8 cellular contexts compared by ENCODE assay signal in genomic region chr7:38359081-38359601, GRCh38.
DNase-seq lines count a peak whose midpoint lies in the region; ATAC-seq and TF ChIP-seq lines count a peak whose summit lies in the region.
"Not testable (repeated sequence)": the region's sequence is repeated elsewhere in the genome, so short reads cannot be mapped to it uniquely, and the experiment has no call there.

No MANE protein-coding gene starts in this region.

- not testable (repeated sequence) for DNase-seq in AG04449 (ENCODE audit: low read depth, low spot score); LNCaP clone FGC (ENCODE audit: low read depth)
- peak; percentile 53 for DNase-seq in left ventricle myocardium superior
- peak; percentile 62 to 63 for DNase-seq in stimulated activated CD4-positive, alpha-beta T cell treated with anti-CD3 and anti-CD28 coated beads, Interleukin-15, amount 100 ng/mL, for 1 hour (ENCODE audit: low read depth in 1 of 2, low spot score in 1 of 2)

- H3K9me3 Mint-ChIP-seq in activated naive CD8-positive, alpha-beta T cell (ENCODE audit: low read depth), result not testable (repeated sequence)

- ATAC-seq in GM18520 (IDR thresholded peaks at IDR 0.05; ENCODE audit: unreplicated experiment), result peak; percentile 60
- peak; percentile 82 for ATAC-seq in HG02642 (IDR thresholded peaks at IDR 0.05; ENCODE audit: poor library complexity, unreplicated experiment)
- ATAC-seq in left ventricle myocardium superior, result peak; percentile 77

- CTCF ChIA-PET in AG04449 (lab: Yijun Ruan, JAX), result interaction anchor here (0.7 to 9.4 kb wide), 7 partner anchors 9 to 144 kb away, joined by 3 to 67 read pairs (median 4); no protein-coding TSS in a partner anchor

- POLR2A ChIA-PET in AG04449 (lab: Yijun Ruan, JAX), result not testable (repeated sequence)

- peak overlapping the region; percentile 95 for H3K27ac Mint-ChIP-seq in activated naive CD8-positive, alpha-beta T cell

- peaks cover 78% of the 10 kb centered on the region for H3K4me1 Mint-ChIP-seq in activated naive CD8-positive, alpha-beta T cell (ENCODE audit: low read depth)

- peak; percentile 14 for TF ChIP-seq CTCF in AG04449 (IDR thresholded peaks at IDR 0.05; ENCODE audit: insufficient read depth, low read length, missing control alignments)
- TF ChIP-seq CTCF in LNCaP clone FGC (IDR thresholded peaks at IDR 0.05; ENCODE audit: control insufficient read depth, extremely low read depth, insufficient read depth), result peak; percentile 42
- TF ChIP-seq CTCF in VCaP (conservative IDR thresholded peaks at IDR 0.05), result peak; percentile 78

- H3K4me3 ChIP-seq in AG04449 (ENCODE audit: low read depth, low read length); LNCaP clone FGC (ENCODE audit: low read depth, low read length): not testable (repeated sequence)

- H3K36me3 Mint-ChIP-seq in activated naive CD8-positive, alpha-beta T cell, result not testable (repeated sequence)

- not testable (repeated sequence) for H3K27me3 Mint-ChIP-seq in activated naive CD8-positive, alpha-beta T cell

- intact Hi-C loops in left ventricle myocardium superior (cut with micrococcal nuclease), result not testable (repeated sequence)

- peak overlapping the region; percentile 93 for H3K4me3 Mint-ChIP-seq in activated naive CD8-positive, alpha-beta T cell

- H3K27ac ChIP-seq in VCaP, result peak overlapping the region; percentile 39; the same call in 1 of the 2 replicates

Comparison
In these comparisons a context has a peak if more than half of its experiments do, and no peak if none do; other contexts are left out.
1. CTCF ChIP-seq: peak in every context shown above with its lines; median percentile 78 in VCaP; 42 in LNCaP clone FGC; 14 in AG04449.